In the genomic region with DNA sequence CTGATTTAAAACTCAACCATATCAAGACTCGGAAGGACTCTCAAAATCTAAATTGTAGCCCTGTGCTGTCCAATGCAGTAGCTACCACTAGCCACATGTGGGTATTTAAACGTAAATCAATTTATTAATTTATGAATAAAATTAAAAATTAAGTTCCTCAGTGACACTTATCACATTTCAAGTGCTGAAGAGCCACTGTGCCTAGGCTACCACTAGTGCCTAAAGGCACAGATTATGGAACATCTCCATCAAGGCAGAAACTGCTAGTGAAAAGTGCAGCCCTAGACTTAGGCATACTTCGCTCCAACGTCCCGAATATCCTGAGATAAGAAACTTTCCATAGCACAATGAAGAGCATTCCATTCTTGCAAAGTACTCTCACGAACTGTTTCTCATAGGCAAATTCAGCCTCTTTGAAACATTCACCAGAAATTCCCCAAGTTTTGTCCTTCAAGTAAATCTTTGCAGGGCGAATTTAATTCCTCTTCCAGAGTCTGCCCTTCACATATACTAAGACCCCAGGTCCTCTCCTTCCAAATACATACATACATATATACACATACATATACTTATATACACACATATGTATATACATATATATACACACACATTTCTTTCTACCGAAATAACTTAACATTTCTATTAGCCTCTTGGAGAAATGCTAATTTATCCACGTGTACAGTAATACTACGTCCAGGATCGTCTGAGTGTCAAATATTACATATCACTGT, we compare ENCODE assay signal across 2 cellular contexts.
TF ChIP-seq lines count a peak whose summit lies in the region.

No MANE protein-coding gene starts in this region.

TF ChIP-seq in A549, 52 proteins besides CTCF, POLR2A, EP300 and RAD21:
- TF ChIP-seq, protein P1, sequence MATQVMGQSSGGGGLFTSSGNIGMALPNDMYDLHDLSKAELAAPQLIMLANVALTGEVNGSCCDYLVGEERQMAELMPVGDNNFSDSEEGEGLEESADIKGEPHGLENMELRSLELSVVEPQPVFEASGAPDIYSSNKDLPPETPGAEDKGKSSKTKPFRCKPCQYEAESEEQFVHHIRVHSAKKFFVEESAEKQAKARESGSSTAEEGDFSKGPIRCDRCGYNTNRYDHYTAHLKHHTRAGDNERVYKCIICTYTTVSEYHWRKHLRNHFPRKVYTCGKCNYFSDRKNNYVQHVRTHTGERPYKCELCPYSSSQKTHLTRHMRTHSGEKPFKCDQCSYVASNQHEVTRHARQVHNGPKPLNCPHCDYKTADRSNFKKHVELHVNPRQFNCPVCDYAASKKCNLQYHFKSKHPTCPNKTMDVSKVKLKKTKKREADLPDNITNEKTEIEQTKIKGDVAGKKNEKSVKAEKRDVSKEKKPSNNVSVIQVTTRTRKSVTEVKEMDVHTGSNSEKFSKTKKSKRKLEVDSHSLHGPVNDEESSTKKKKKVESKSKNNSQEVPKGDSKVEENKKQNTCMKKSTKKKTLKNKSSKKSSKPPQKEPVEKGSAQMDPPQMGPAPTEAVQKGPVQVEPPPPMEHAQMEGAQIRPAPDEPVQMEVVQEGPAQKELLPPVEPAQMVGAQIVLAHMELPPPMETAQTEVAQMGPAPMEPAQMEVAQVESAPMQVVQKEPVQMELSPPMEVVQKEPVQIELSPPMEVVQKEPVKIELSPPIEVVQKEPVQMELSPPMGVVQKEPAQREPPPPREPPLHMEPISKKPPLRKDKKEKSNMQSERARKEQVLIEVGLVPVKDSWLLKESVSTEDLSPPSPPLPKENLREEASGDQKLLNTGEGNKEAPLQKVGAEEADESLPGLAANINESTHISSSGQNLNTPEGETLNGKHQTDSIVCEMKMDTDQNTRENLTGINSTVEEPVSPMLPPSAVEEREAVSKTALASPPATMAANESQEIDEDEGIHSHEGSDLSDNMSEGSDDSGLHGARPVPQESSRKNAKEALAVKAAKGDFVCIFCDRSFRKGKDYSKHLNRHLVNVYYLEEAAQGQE (IDR thresholded peaks at IDR 0.05): no peak
- TF ChIP-seq, protein P2, sequence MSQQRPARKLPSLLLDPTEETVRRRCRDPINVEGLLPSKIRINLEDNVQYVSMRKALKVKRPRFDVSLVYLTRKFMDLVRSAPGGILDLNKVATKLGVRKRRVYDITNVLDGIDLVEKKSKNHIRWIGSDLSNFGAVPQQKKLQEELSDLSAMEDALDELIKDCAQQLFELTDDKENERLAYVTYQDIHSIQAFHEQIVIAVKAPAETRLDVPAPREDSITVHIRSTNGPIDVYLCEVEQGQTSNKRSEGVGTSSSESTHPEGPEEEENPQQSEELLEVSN (IDR thresholded peaks at IDR 0.05; ENCODE audit: borderline replicate concordance, low read depth): no peak
- TF ChIP-seq HDAC2 (IDR thresholded peaks at IDR 0.05): no peak
- TF ChIP-seq KDM5A (IDR thresholded peaks at IDR 0.05): no peak
- no peak for TF ChIP-seq MAFK (IDR thresholded peaks at IDR 0.05; ENCODE audit: partially characterized antibody)
- no peak for TF ChIP-seq TFCP2L1 (CRISPR knock-in tag; IDR thresholded peaks at IDR 0.05)
- TF ChIP-seq, protein P3, sequence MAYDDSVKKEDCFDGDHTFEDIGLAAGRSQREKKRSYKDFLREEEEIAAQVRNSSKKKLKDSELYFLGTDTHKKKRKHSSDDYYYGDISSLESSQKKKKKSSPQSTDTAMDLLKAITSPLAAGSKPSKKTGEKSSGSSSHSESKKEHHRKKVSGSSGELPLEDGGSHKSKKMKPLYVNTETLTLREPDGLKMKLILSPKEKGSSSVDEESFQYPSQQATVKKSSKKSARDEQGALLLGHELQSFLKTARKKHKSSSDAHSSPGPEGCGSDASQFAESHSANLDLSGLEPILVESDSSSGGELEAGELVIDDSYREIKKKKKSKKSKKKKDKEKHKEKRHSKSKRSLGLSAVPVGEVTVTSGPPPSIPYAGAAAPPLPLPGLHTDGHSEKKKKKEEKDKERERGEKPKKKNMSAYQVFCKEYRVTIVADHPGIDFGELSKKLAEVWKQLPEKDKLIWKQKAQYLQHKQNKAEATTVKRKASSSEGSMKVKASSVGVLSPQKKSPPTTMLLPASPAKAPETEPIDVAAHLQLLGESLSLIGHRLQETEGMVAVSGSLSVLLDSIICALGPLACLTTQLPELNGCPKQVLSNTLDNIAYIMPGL (CRISPR knock-in tag; IDR thresholded peaks at IDR 0.05; ENCODE audit: borderline replicate concordance): no peak
- no peak for TF ChIP-seq JUNB (IDR thresholded peaks at IDR 0.05)
- TF ChIP-seq CHD2 (IDR thresholded peaks at IDR 0.05; ENCODE audit: low read length, partially characterized antibody): no peak
- TF ChIP-seq ZC3H11A (IDR thresholded peaks at IDR 0.05): no peak
- no peak for TF ChIP-seq HEYL (CRISPR knock-in tag; IDR thresholded peaks at IDR 0.05)
- no peak for TF ChIP-seq SREBF2 (IDR thresholded peaks at IDR 0.05)
- no peak for TF ChIP-seq HOXB13 (CRISPR knock-in tag; IDR thresholded peaks at IDR 0.05; ENCODE audit: low read depth)

TF ChIP-seq in IMR-90, 13 proteins besides CTCF, POLR2A, EP300 and RAD21:
- no peak for TF ChIP-seq BHLHE40 (IDR thresholded peaks at IDR 0.05; ENCODE audit: low read depth, low read length)
